24 cellular contexts compared by ENCODE assay signal in the genomic region with DNA sequence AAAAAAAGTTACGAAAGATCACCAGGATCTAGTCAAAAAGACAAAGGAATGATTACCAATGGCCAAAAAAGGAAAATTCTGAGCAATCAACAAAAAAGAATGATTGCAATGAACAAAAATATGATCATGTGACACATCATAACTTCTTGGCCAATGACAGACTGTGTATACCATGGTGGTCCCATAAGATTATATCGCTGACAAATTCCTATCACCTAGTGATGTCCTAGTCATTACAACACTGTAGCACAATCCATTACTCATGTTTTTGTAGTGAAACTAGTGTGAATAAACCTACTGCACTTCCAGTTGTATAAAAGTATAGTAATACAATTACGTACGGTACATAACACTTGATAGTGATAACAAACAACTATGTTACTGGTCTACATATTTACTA.
"Had no signal": no experiment of that assay in that cellular context is flagged by ENCODE, and none has a peak within 500 bp of the region (broad histone marks: within the 10 kb centered on the region; RNA-seq: fewer than 3 reads in every experiment).

No MANE protein-coding gene starts in this region.

- H3K4me3 ChIP-seq: dorsolateral prefrontal cortex, esophagus squamous epithelium, gastroesophageal sphincter, left ventricle myocardium inferior, ovary, prostate gland, spleen, thyroid gland had no signal

- DNase-seq: activated CD4-positive, alpha-beta T cell treated with anti-CD3 and anti-CD28 coated beads for 1 hour; activated CD4-positive, alpha-beta T cell treated with anti-CD3 and anti-CD28 coated beads, Interleukin-2, amount 50 U/mL, for 4 hours; activated naive CD4-positive, alpha-beta T cell treated with anti-CD3 and anti-CD28 coated beads for 36 hours; dorsolateral prefrontal cortex; endodermal cell; esophagus squamous epithelium; head of caudate nucleus; hypothalamus; left ventricle myocardium inferior; mammary epithelial cell; naive thymus-derived CD8-positive, alpha-beta T cell; ovary; SK-N-SH; spleen; stimulated activated CD4-positive, alpha-beta T cell treated with anti-CD3 and anti-CD28 coated beads, Interleukin-4, amount 100 ng/mL, for 1 hour; stimulated activated naive CD4-positive, alpha-beta T cell treated with Interleukin-2 at 50 U/mL for 16 hours; substantia nigra; thyroid gland had no signal

- H3K27me3 ChIP-seq: dorsolateral prefrontal cortex, esophagus squamous epithelium, gastroesophageal sphincter, ovary, spleen, thyroid gland had no signal

- H3K9me3 Mint-ChIP-seq: activated naive CD4-positive, alpha-beta T cell treated with anti-CD3 and anti-CD28 coated beads for 36 hours; central memory CD8-positive, alpha-beta T cell; endodermal cell; mesothelial cell of epicardium; naive thymus-derived CD8-positive, alpha-beta T cell; T-helper 2 cell treated with Interferon-gamma antibody and Interleukin-4, amounts not matched to agents 5 μg/mL and 100 μg/mL, for 36 hours had no signal

- H3K4me3 Mint-ChIP-seq: activated naive CD4-positive, alpha-beta T cell treated with anti-CD3 and anti-CD28 coated beads for 36 hours; central memory CD8-positive, alpha-beta T cell; endodermal cell; mesothelial cell of epicardium; T-helper 2 cell treated with Interferon-gamma antibody and Interleukin-4, amounts not matched to agents 5 μg/mL and 100 μg/mL, for 36 hours had no signal

- H3K27me3 Mint-ChIP-seq: central memory CD8-positive, alpha-beta T cell; naive thymus-derived CD8-positive, alpha-beta T cell had no signal

- H3K36me3 ChIP-seq: ovary, prostate gland had no signal

- ATAC-seq: gastroesophageal sphincter; naive thymus-derived CD8-positive, alpha-beta T cell had no signal

- H3K9me3 ChIP-seq: esophagus squamous epithelium, gastroesophageal sphincter, left ventricle myocardium inferior, ovary, prostate gland, SK-N-SH, spleen, thyroid gland had no signal

- H3K27ac ChIP-seq: esophagus squamous epithelium, gastroesophageal sphincter, left ventricle myocardium inferior, ovary, prostate gland, thyroid gland, VCaP had no signal

- H3K27ac Mint-ChIP-seq: activated naive CD4-positive, alpha-beta T cell treated with anti-CD3 and anti-CD28 coated beads for 36 hours; mesothelial cell of epicardium; T-helper 2 cell treated with Interferon-gamma antibody and Interleukin-4, amounts not matched to agents 5 μg/mL and 100 μg/mL, for 36 hours had no signal
